Comparison of ENCODE assay signal across 19 cellular contexts in genomic region chr17:43449470-43450202, GRCh38. TPM values are rescaled to one million over a fixed set of nuclear protein-coding genes. Genes with fewer than 3 reads are reported as not detected.
DNase-seq lines count a peak whose midpoint lies in the region; ATAC-seq and TF ChIP-seq lines count a peak whose summit lies in the region.
"Had no signal": no experiment of that assay in that cellular context is flagged by ENCODE, and none has a peak within 500 bp of the region (broad histone marks: within the 10 kb centered on the region; RNA-seq: fewer than 3 reads in every experiment).

No MANE protein-coding gene starts in this region.

- 14% methylated on average over 8 of the region's 8 CpGs for WGBS in prostate gland

- peak; percentile 57 for DNase-seq in AG10803 (ENCODE audit: low read depth)
- peak; percentile 18 for DNase-seq in RWPE1 (ENCODE audit: low spot score)
- DNase-seq in iris pigment epithelial cell (ENCODE audit: low read depth): peak; percentile 26
- DNase-seq in prostate gland (ENCODE audit: low spot score): peak; percentile 69
- DNase-seq in activated naive CD4-positive, alpha-beta T cell treated with anti-CD3 and anti-CD28 coated beads, Interleukin-2, amount 50 U/mL, for 16 hours: no peak
- no peak for DNase-seq in head of caudate nucleus
- no peak for DNase-seq in NCI-H1092 treated with DMSO at 0.1 percent for 48 hours (lab: John Stamatoyannopoulos, UW)
- DNase-seq: activated B cell treated with CpG ODN at 0.5 μM for 24 hours; activated CD8-positive, alpha-beta memory T cell treated with anti-CD3 and anti-CD28 coated beads, Interleukin-2, amount 10 ng/mL, durations not matched to agents 7 days and 5 days; activated naive CD4-positive, alpha-beta T cell; effector memory CD8-positive, alpha-beta T cell; gastrocnemius medialis; mucosa of descending colon; NCI-H2081; NCI-H748 treated with DMSO at 0.1 percent for 48 hours had no signal

- no peaks in the 10 kb centered on the region for H3K9me3 ChIP-seq in prostate gland
- H3K9me3 ChIP-seq: gastrocnemius medialis, mucosa of descending colon, thoracic aorta had no signal

- H3K4me1 ChIP-seq in prostate gland (replicated peaks): no peaks in the 10 kb centered on the region
- H3K4me1 ChIP-seq: gastrocnemius medialis had no signal

- intact Hi-C loops in prostate gland (cut with DNase I) (no loop called here), head of caudate nucleus (cut with DNase I) (no loop called here)

- TF ChIP-seq POLR2A in prostate gland (IDR thresholded peaks at IDR 0.05): no peak

- CTCF ChIA-PET in RWPE1 (lab: Yijun Ruan, JAX): no interaction called here

- POLR2A ChIA-PET in RWPE1 (lab: Yijun Ruan, JAX; ENCODE audit: low non-redundant PET): interaction anchor here (0.6 to 1.0 kb wide), 2 partner anchors 51 to 80 kb away, joined by 3 to 4 read pairs; partner anchors contain the start of gene ARL4D

- no peak for ATAC-seq in HG02642 (IDR thresholded peaks at IDR 0.05; ENCODE audit: poor library complexity, unreplicated experiment)
- ATAC-seq: activated CD8-positive, alpha-beta memory T cell treated with anti-CD3 and anti-CD28 coated beads, Interleukin-2, amount 10 ng/mL, durations not matched to agents 7 days and 5 days; effector memory CD8-positive, alpha-beta T cell; mucosa of descending colon; Panc1 had no signal

- H3K27ac ChIP-seq in RWPE1: peak overlapping the region; percentile 96
- peak overlapping the region; percentile 25 to 45 for H3K27ac ChIP-seq in prostate gland
- H3K27ac ChIP-seq: cardiac muscle cell, gastrocnemius medialis, thoracic aorta had no signal

- TF ChIP-seq CTCF in AG10803 (conservative IDR thresholded peaks at IDR 0.05; ENCODE audit: low read length): no peak
- no peak for TF ChIP-seq CTCF in RWPE1 (conservative IDR thresholded peaks at IDR 0.05; ENCODE audit: low read depth)
- TF ChIP-seq CTCF in prostate gland (IDR thresholded peaks at IDR 0.05): no peak

- no peaks in the 10 kb centered on the region for H3K27me3 ChIP-seq in prostate gland (replicated peaks; ENCODE audit: insufficient read depth)
- H3K27me3 ChIP-seq: cardiac muscle cell, gastrocnemius medialis had no signal

- H3K36me3 ChIP-seq in prostate gland: no peaks in the 10 kb centered on the region
- H3K36me3 ChIP-seq: cardiac muscle cell, gastrocnemius medialis, thoracic aorta had no signal

- H3K4me3 ChIP-seq in AG10803 (ENCODE audit: low read length) (no peak overlapping the region), prostate gland (no peak overlapping the region)
- H3K4me3 ChIP-seq: cardiac muscle cell, gastrocnemius medialis, mucosa of descending colon, thoracic aorta had no signal

RNA-seq across cellular contexts. Expression of gene DHX8, which starts 34.1 kb away (rescaled TPM):
- total RNA-seq in prostate gland: 10 to 100 TPM; 35.7 to 52.9 TPM

RNA-seq across cellular contexts. Expression of gene ARL4D, which starts 50.8 kb away (rescaled TPM):
- total RNA-seq in prostate gland: 10 to 100 TPM in 1 of 2 donors, 1 to 10 TPM in 1; 4.8 to 17.2 TPM

Comparison
In these comparisons a context has a peak if more than half of its experiments do, and no peak if none do; other contexts are left out.
1. DNase-seq: peak in AG10803 (single experiment), RWPE1 (single experiment), iris pigment epithelial cell (single experiment) and prostate gland (single experiment); none in activated naive CD4-positive, alpha-beta T cell treated with anti-CD3 and anti-CD28 coated beads, Interleukin-2, amount 50 U/mL, for 16 hours (single experiment), head of caudate nucleus (0 of 42) and NCI-H1092 treated with DMSO at 0.1 percent for 48 hours (single experiment).